12 cellular contexts compared by ENCODE assay signal in the genomic region with DNA sequence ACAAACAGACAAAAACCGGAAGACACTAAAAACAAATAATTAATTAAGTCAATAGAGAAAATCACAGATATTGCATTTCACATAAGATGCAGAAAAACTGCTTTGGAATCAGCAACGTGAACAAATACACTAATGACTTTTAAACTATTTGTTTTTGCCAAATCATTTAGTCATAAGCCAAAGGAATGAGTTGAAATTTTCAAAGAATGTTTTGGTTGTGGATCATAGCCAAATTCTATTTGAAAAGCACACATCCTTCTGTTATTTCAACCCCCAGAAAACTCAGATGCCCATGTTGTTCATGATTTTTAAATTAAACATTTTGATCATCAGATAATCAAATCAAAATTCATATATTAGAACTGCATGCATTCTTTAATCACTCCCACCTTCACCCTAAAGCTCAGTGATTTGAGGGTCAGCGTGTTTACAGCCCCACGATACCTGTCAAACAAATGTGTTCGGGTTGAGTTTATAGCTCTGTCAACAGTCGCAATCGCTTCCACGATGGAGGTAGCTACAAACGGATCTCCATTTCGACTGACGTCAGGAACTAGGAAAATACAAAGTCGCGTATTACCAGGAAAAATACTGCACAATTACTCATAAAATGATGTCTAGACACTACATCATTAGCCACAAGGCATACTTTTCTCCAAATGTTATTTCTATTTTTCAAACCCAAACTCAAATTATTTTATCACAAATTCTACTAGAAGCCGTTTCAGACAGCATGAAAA.
DNase-seq lines count a peak whose midpoint lies in the region; ATAC-seq and TF ChIP-seq lines count a peak whose summit lies in the region.
"Had no signal": no experiment of that assay in that cellular context is flagged by ENCODE, and none has a peak within 500 bp of the region (broad histone marks: within the 10 kb centered on the region; RNA-seq: fewer than 3 reads in every experiment).

No MANE protein-coding gene starts in this region.

- no peak for ATAC-seq in GM21367 (IDR thresholded peaks at IDR 0.05; ENCODE audit: unreplicated experiment)
- ATAC-seq in HG02938 (IDR thresholded peaks at IDR 0.05; ENCODE audit: unreplicated experiment): no peak
- no peak for ATAC-seq in naive thymus-derived CD8-positive, alpha-beta T cell

- no peak for TF ChIP-seq CTCF in OCI-LY3 (IDR thresholded peaks at IDR 0.05; ENCODE audit: low read depth, low read length)

- peak overlapping the region; percentile 93 for H3K4me2 ChIP-seq in OCI-LY3 (ENCODE audit: low read length)

- peaks cover 76% of the 10 kb centered on the region for H3K4me1 ChIP-seq in OCI-LY3 (ENCODE audit: low read length)

- H3K27me3 ChIP-seq in OCI-LY3 (ENCODE audit: low read depth, low read length): no peaks in the 10 kb centered on the region

- peak overlapping the region; percentile 90 for H3K4me3 ChIP-seq in OCI-LY3 (ENCODE audit: low read length)

- H3K27ac ChIP-seq in OCI-LY3 (ENCODE audit: low read length): peak overlapping the region; percentile 100

- no peak overlapping the region for H3K4me3 Mint-ChIP-seq in naive thymus-derived CD8-positive, alpha-beta T cell
- H3K4me3 Mint-ChIP-seq: type B pancreatic cell had no signal

- POLR2A ChIA-PET in naive thymus-derived CD8-positive, alpha-beta T cell (lab: Charles Lee): no interaction called here

- peaks cover 5% of the 10 kb centered on the region; the same call in 1 of the 2 replicates for H4K20me1 ChIP-seq in OCI-LY3 (ENCODE audit: insufficient read depth, low read length)

- H3K36me3 ChIP-seq in OCI-LY3 (replicated peaks; ENCODE audit: low read depth, low read length): peaks cover 70% of the 10 kb centered on the region

- H3K36me3 Mint-ChIP-seq in naive thymus-derived CD8-positive, alpha-beta T cell: no peaks in the 10 kb centered on the region

- H3K9me3 Mint-ChIP-seq in naive thymus-derived CD8-positive, alpha-beta T cell: peaks cover 0 to 5% (median 0%) of the 10 kb centered on the region in 9 donors
- H3K9me3 Mint-ChIP-seq: type B pancreatic cell had no signal

- H3K4me1 Mint-ChIP-seq in naive thymus-derived CD8-positive, alpha-beta T cell: peaks cover 0 to 5% (median 0%) of the 10 kb centered on the region in 4 donors

- peaks cover 71% of the 10 kb centered on the region for H3K79me2 ChIP-seq in OCI-LY3 (ENCODE audit: low read length)

- no peak overlapping the region for H3K27ac Mint-ChIP-seq in naive thymus-derived CD8-positive, alpha-beta T cell
- H3K27ac Mint-ChIP-seq: type B pancreatic cell had no signal

- H3K27me3 Mint-ChIP-seq in naive thymus-derived CD8-positive, alpha-beta T cell: peaks cover 0 to 23% (median 18%) of the 10 kb centered on the region in 5 donors
- H3K27me3 Mint-ChIP-seq: type B pancreatic cell had no signal

- H3K9ac ChIP-seq in OCI-LY3 (ENCODE audit: low read length): peak overlapping the region; percentile 99

- no peaks in the 10 kb centered on the region for H3K9me3 ChIP-seq in OCI-LY3 (ENCODE audit: insufficient read depth, low read length)

- DNase-seq in A172 (ENCODE audit: low spot score) (peak; percentile 41), epidermal melanocyte (ENCODE audit: insufficient read length, low spot score) (peak; percentile 47), myocyte (ENCODE audit: low read depth) (peak; percentile 44), OCI-M2 (lab: John Stamatoyannopoulos, UW; ENCODE audit: unreplicated experiment) (no peak)
- DNase-seq in naive thymus-derived CD8-positive, alpha-beta T cell: no peak
- DNase-seq: activated CD4-positive, alpha-beta T cell treated with anti-CD3 and anti-CD28 coated beads for 1 hour; NCI-H2029 treated with DMSO at 0.1 percent for 48 hours; stimulated activated CD4-positive, alpha-beta T cell treated with anti-CD3 and anti-CD28 coated beads, Interleukin-4, amount 100 ng/mL, for 1 hour had no signal

- H2AFZ ChIP-seq in OCI-LY3 (ENCODE audit: low read depth, low read length): no peak overlapping the region

Comparison
In these comparisons a context has a peak if more than half of its experiments do, and no peak if none do; other contexts are left out.
1. DNase-seq: peak in A172 (single experiment), epidermal melanocyte (single experiment) and myocyte (single experiment); none in OCI-M2 (single experiment) and naive thymus-derived CD8-positive, alpha-beta T cell (0 of 10).